Comparison of ENCODE assay signal across 8 cellular contexts in genomic region chr12:49538740-49539403, GRCh38. TPM values are rescaled to one million over a fixed set of nuclear protein-coding genes. Genes with fewer than 3 reads are reported as not detected.
DNase-seq lines count a peak whose midpoint lies in the region; ATAC-seq and TF ChIP-seq lines count a peak whose summit lies in the region.

A gene with protein sequence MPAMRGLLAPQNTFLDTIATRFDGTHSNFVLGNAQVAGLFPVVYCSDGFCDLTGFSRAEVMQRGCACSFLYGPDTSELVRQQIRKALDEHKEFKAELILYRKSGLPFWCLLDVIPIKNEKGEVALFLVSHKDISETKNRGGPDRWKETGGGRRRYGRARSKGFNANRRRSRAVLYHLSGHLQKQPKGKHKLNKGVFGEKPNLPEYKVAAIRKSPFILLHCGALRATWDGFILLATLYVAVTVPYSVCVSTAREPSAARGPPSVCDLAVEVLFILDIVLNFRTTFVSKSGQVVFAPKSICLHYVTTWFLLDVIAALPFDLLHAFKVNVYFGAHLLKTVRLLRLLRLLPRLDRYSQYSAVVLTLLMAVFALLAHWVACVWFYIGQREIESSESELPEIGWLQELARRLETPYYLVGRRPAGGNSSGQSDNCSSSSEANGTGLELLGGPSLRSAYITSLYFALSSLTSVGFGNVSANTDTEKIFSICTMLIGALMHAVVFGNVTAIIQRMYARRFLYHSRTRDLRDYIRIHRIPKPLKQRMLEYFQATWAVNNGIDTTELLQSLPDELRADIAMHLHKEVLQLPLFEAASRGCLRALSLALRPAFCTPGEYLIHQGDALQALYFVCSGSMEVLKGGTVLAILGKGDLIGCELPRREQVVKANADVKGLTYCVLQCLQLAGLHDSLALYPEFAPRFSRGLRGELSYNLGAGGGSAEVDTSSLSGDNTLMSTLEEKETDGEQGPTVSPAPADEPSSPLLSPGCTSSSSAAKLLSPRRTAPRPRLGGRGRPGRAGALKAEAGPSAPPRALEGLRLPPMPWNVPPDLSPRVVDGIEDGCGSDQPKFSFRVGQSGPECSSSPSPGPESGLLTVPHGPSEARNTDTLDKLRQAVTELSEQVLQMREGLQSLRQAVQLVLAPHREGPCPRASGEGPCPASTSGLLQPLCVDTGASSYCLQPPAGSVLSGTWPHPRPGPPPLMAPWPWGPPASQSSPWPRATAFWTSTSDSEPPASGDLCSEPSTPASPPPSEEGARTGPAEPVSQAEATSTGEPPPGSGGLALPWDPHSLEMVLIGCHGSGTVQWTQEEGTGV (plus strand): TSS chr12:49539030. CDS start chr12:49539417, 387 bp downstream.

- TF ChIP-seq CTCF in WI38 (IDR thresholded peaks at IDR 0.05; ENCODE audit: low read depth, low read length) (no peak), breast epithelium (IDR thresholded peaks at IDR 0.05) (no peak), spleen (IDR thresholded peaks at IDR 0.05 in 8 of 11, conservative IDR thresholded peaks at IDR 0.05 in 3 of 11) (no peak)

- no peaks in the 10 kb centered on the region for H3K36me3 ChIP-seq in breast epithelium
- no peaks in the 10 kb centered on the region for H3K36me3 ChIP-seq in spleen

- intact Hi-C loops in breast epithelium (cut with DNase I; ENCODE audit: low total_unique reads) (no loop called here), spleen (cut with DNase I; ENCODE audit: low total_unique reads) (no loop called here)

- 1 to 4% (median 2%) methylated on average over 5 to 90 of the region's 90 CpGs for WGBS in spleen, 5 donors

- no peak for TF ChIP-seq POLR2A in breast epithelium (IDR thresholded peaks at IDR 0.05)
- TF ChIP-seq POLR2A in spleen (IDR thresholded peaks at IDR 0.05) = no peak

- H3K27ac ChIP-seq in breast epithelium (no peak within 1 kb of the TSS), spleen (peak within 1 kb of the TSS in 3 of 8 donors; percentile 20 to 80 (median 47))

- ATAC-seq in HG02610 (IDR thresholded peaks at IDR 0.05; ENCODE audit: unreplicated experiment) (peak; percentile 70), HG03139 (IDR thresholded peaks at IDR 0.05; ENCODE audit: unreplicated experiment) (no peak)

- peak; percentile 63 for DNase-seq in DMS79 (lab: John Stamatoyannopoulos, UW)
- peak; percentile 39 for DNase-seq in NCI-H2107 (lab: John Stamatoyannopoulos, UW)
- peak; percentile 68 to 71 for DNase-seq in breast epithelium (ENCODE audit: low spot score in 2 of 2)
- DNase-seq in iPS-NIHi7 (ENCODE audit: extremely low spot score) = peak; percentile 82
- peak; percentile 96 for DNase-seq in spleen

- H3K9me3 ChIP-seq in breast epithelium (no peaks in the 10 kb centered on the region), spleen (no peaks in the 10 kb centered on the region)

- H3K4me3 ChIP-seq in WI38 (ENCODE audit: low read depth, low read length) (peak within 1 kb of the TSS; percentile 42), breast epithelium (peak within 1 kb of the TSS; percentile 42 to 73 (median 56)), spleen (peak within 1 kb of the TSS; percentile 30 to 82 (median 60))

- peaks cover 2 to 12% of the 10 kb centered on the region in 2 donors for H3K27me3 ChIP-seq in breast epithelium
- H3K27me3 ChIP-seq in spleen (replicated peaks in 1 of 7) = peaks cover 0 to 74% (median 30%) of the 10 kb centered on the region in 7 donors

- H3K4me1 ChIP-seq in breast epithelium (peaks cover 0 to 11% of the 10 kb centered on the region in 2 donors), spleen (peaks cover 4 to 56% (median 29%) of the 10 kb centered on the region in 6 donors)

RNA-seq across cellular contexts. Expression of the gene that starts here (rescaled TPM):
- 1 to 10 TPM in 1 of 3 donors, under 1 TPM in 1, not detected in 1; 0.66 to 1.3 TPM for total RNA-seq in breast epithelium
- total RNA-seq in spleen = 1 to 10 TPM in 4 of 7 donors, under 1 TPM in 3; 0.41 to 2.9 (median 1.0) TPM
- under 1 TPM; 0.33 to 0.83 (median 0.61) TPM for polyA plus RNA-seq in spleen

Comparison
In these comparisons a context has a peak if more than half of its experiments do, and no peak if none do; other contexts are left out.
1. DNase-seq: peak in every context shown above with its lines; median percentile 96 in spleen; 82 in iPS-NIHi7; 70 in breast epithelium; 63 in DMS79; 39 in NCI-H2107.